Comparison of ENCODE assay signal across 34 cellular contexts in the genomic region with DNA sequence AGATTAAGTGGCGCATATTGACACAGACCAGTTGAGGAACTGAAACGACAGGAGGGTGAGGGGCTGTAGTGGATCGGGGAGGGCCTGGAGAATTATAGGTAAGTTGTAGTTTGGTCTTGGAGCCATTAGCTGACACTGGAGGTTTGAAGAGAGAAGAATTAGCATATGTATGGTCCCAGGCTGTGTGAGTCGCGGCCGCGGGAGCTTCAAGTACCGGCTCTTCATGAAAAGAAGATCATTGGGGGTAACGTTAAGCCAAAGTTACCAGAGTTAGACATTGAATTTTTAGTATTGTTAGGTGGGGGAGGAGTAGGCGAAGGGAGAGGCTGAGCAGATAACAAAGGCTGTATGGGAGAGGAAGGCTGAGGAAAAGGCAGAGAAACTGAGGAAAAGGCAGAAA.
"Had no signal": no experiment of that assay in that cellular context is flagged by ENCODE, and none has a peak within 500 bp of the region (broad histone marks: within the 10 kb centered on the region; RNA-seq: fewer than 3 reads in every experiment).

No MANE protein-coding gene starts in this region.

- DNase-seq: activated B cell treated with CpG ODN at 0.5 μM for 24 hours; activated CD4-positive, alpha-beta T cell treated with anti-CD3 and anti-CD28 coated beads, Interleukin-2, amount 50 U/mL, for 1 hour; activated CD8-positive, alpha-beta T cell treated with anti-CD3 and anti-CD28 coated beads for 36 hours; activated naive CD8-positive, alpha-beta T cell treated with anti-CD3 and anti-CD28 coated beads, Interleukin-2, amount 50 U/mL, for 24 hours; activated T-cell treated with anti-CD3 and anti-CD28 coated beads, Interleukin-2, amount 50 U/mL, for 4 hours; amygdala; caudate nucleus; cortex of kidney; effector memory CD8-positive, alpha-beta T cell; head of caudate nucleus; hippocampal formation; immature natural killer cell; kidney; left colon; naive B cell; nephron progenitor cell; nucleus accumbens; pancreas; retina; stimulated activated CD4-positive, alpha-beta T cell treated with anti-CD3 and anti-CD28 coated beads, Interleukin-12 subunit alpha, Interleukin-12 subunit beta, amount 100 ng/mL, for 4 hours; stimulated activated CD4-positive, alpha-beta T cell treated with anti-CD3 and anti-CD28 coated beads, Interleukin-4, amount 100 ng/mL, for 1 hour; T-helper 9 cell; trophoblast cell; uterus had no signal

- H3K27ac Mint-ChIP-seq: activated B cell treated with CpG ODN at 0.5 μM for 24 hours; activated CD8-positive, alpha-beta T cell treated with anti-CD3 and anti-CD28 coated beads for 36 hours; activated naive CD4-positive, alpha-beta T cell treated with anti-CD3 and anti-CD28 coated beads, Interleukin-2, amount 50 U/mL, for 24 hours; activated naive CD8-positive, alpha-beta T cell treated with anti-CD3 and anti-CD28 coated beads, Interleukin-2, amount 50 U/mL, for 24 hours; activated T-helper 17 cell treated with anti-CD3 and anti-CD28 coated beads, Interleukin-2, amount 50 U/mL, for 72 hours; effector memory CD8-positive, alpha-beta T cell; immature natural killer cell; mesothelial cell of epicardium; nephron progenitor cell; stimulated activated effector memory CD8-positive, alpha-beta T cell treated with anti-CD3 and anti-CD28 coated beads, Interleukin-12 subunit alpha, Interleukin-12 subunit beta, amount 100 ng/mL, for 72 hours; stimulated activated naive CD8-positive, alpha-beta T cell treated with anti-CD3 and anti-CD28 coated beads, Interleukin-15, Interleukin-2, amounts not matched to agents 100 ng/mL and 50 ng/mL, for 24 hours had no signal

- H3K9me3 ChIP-seq: pancreas, prostate gland, thoracic aorta, uterus had no signal

- H3K27ac ChIP-seq: gastroesophageal sphincter, pancreas, prostate gland, skin epidermis, thoracic aorta, uterus had no signal

- ATAC-seq: activated CD8-positive, alpha-beta T cell treated with anti-CD3 and anti-CD28 coated beads for 36 hours; activated naive CD8-positive, alpha-beta T cell treated with anti-CD3 and anti-CD28 coated beads, Interleukin-2, amount 50 U/mL, for 24 hours; activated T-cell treated with anti-CD3 and anti-CD28 coated beads, Interleukin-2, amount 50 U/mL, for 4 hours; activated T-helper 17 cell treated with anti-CD3 and anti-CD28 coated beads, Interleukin-2, amount 50 U/mL, for 72 hours; effector memory CD8-positive, alpha-beta T cell; gastroesophageal sphincter; left colon; pancreas; sciatic nerve; stimulated activated effector memory CD8-positive, alpha-beta T cell treated with anti-CD3 and anti-CD28 coated beads, Interleukin-12 subunit alpha, Interleukin-12 subunit beta, amount 100 ng/mL, for 72 hours had no signal

- H3K27me3 Mint-ChIP-seq: activated B cell treated with CpG ODN at 0.5 μM for 24 hours; activated CD8-positive, alpha-beta T cell treated with anti-CD3 and anti-CD28 coated beads for 36 hours; activated naive CD4-positive, alpha-beta T cell treated with anti-CD3 and anti-CD28 coated beads, Interleukin-2, amount 50 U/mL, for 24 hours; activated naive CD8-positive, alpha-beta T cell treated with anti-CD3 and anti-CD28 coated beads, Interleukin-2, amount 50 U/mL, for 24 hours; activated T-helper 17 cell treated with anti-CD3 and anti-CD28 coated beads, Interleukin-2, amount 50 U/mL, for 72 hours; effector memory CD8-positive, alpha-beta T cell; naive B cell; stimulated activated naive CD8-positive, alpha-beta T cell treated with anti-CD3 and anti-CD28 coated beads, Interleukin-15, Interleukin-2, amounts not matched to agents 100 ng/mL and 50 ng/mL, for 24 hours had no signal

- H3K27me3 ChIP-seq: gastroesophageal sphincter, pancreas, uterus had no signal

- H3K4me3 ChIP-seq: gastroesophageal sphincter, pancreas, prostate gland, skin epidermis, thoracic aorta, uterus had no signal

- H3K36me3 Mint-ChIP-seq: stimulated activated effector memory CD8-positive, alpha-beta T cell treated with anti-CD3 and anti-CD28 coated beads, Interleukin-12 subunit alpha, Interleukin-12 subunit beta, amount 100 ng/mL, for 72 hours had no signal

- H3K4me1 Mint-ChIP-seq: activated B cell treated with CpG ODN at 0.5 μM for 24 hours; activated T-helper 17 cell treated with anti-CD3 and anti-CD28 coated beads, Interleukin-2, amount 50 U/mL, for 72 hours; immature natural killer cell; mesothelial cell of epicardium; naive B cell; nephron progenitor cell; stimulated activated effector memory CD8-positive, alpha-beta T cell treated with anti-CD3 and anti-CD28 coated beads, Interleukin-12 subunit alpha, Interleukin-12 subunit beta, amount 100 ng/mL, for 72 hours had no signal

- H3K36me3 ChIP-seq: pancreas, prostate gland, thoracic aorta, uterus had no signal

- H3K4me3 Mint-ChIP-seq: activated B cell treated with CpG ODN at 0.5 μM for 24 hours; activated CD8-positive, alpha-beta T cell treated with anti-CD3 and anti-CD28 coated beads for 36 hours; activated naive CD4-positive, alpha-beta T cell treated with anti-CD3 and anti-CD28 coated beads, Interleukin-2, amount 50 U/mL, for 24 hours; activated naive CD8-positive, alpha-beta T cell treated with anti-CD3 and anti-CD28 coated beads, Interleukin-2, amount 50 U/mL, for 24 hours; activated T-cell treated with anti-CD3 and anti-CD28 coated beads, Interleukin-2, amount 50 U/mL, for 4 hours; activated T-helper 17 cell treated with anti-CD3 and anti-CD28 coated beads, Interleukin-2, amount 50 U/mL, for 72 hours; effector memory CD8-positive, alpha-beta T cell; immature natural killer cell; mesothelial cell of epicardium; nephron progenitor cell; stimulated activated effector memory CD8-positive, alpha-beta T cell treated with anti-CD3 and anti-CD28 coated beads, Interleukin-12 subunit alpha, Interleukin-12 subunit beta, amount 100 ng/mL, for 72 hours; stimulated activated naive CD8-positive, alpha-beta T cell treated with anti-CD3 and anti-CD28 coated beads, Interleukin-15, Interleukin-2, amounts not matched to agents 100 ng/mL and 50 ng/mL, for 24 hours had no signal

- H3K4me1 ChIP-seq: gastroesophageal sphincter, pancreas, prostate gland, uterus had no signal
